Comparison of ENCODE assay signal across 28 cellular contexts in genomic region chr11:106507645-106508306, GRCh38.
"Had no signal": no experiment of that assay in that cellular context is flagged by ENCODE, and none has a peak within 500 bp of the region (broad histone marks: within the 10 kb centered on the region; RNA-seq: fewer than 3 reads in every experiment).

No MANE protein-coding gene starts in this region.

- H3K36me3 ChIP-seq: esophagus squamous epithelium, heart right ventricle, left lung, ovary, spleen, tibial artery had no signal

- FAIRE-seq: endometrium, islet of Langerhans had no signal

- ATAC-seq: effector memory CD8-positive, alpha-beta T cell; heart right ventricle; left cardiac atrium; left lung; naive thymus-derived CD8-positive, alpha-beta T cell; psoas muscle; right cardiac atrium; stimulated activated memory B cell treated with anti-CD40 and anti-IgM and Interleukin-4, amounts not matched to agents 10 μg/mL and 1 μg/mL and 100 μg/mL, for 72 hours; stimulated activated naive CD8-positive, alpha-beta T cell treated with anti-CD3 and anti-CD28 coated beads, Interleukin-15, Interleukin-2, amounts not matched to agents 100 U/mL and 50 U/mL, for 24 hours had no signal

- H3K27ac ChIP-seq: esophagus squamous epithelium, heart right ventricle, left lung, ovary, psoas muscle, skin epidermis, spleen, testis, tibial artery had no signal

- H3K4me1 ChIP-seq: esophagus squamous epithelium, heart right ventricle, left lung, psoas muscle, spleen, tibial artery had no signal

- H3K9me3 ChIP-seq: esophagus squamous epithelium, left lung, ovary, psoas muscle, testis, tibial artery had no signal

- H3K4me3 ChIP-seq: esophagus squamous epithelium, heart right ventricle, left lung, ovary, psoas muscle, skin epidermis, spleen, testis, tibial artery had no signal

- DNase-seq: cortex of kidney; effector memory CD8-positive, alpha-beta T cell; erythroblast; esophagus squamous epithelium; foreskin melanocyte; glutamatergic neuron; heart right ventricle; hippocampal formation; left cardiac atrium; left lung; mesendoderm; midbrain; naive thymus-derived CD8-positive, alpha-beta T cell; nephron progenitor cell; occipital lobe; ovary; psoas muscle; right cardiac atrium; spleen; stimulated activated CD4-positive, alpha-beta T cell treated with anti-CD3 and anti-CD28 coated beads, Interleukin-4, amount 100 ng/mL, for 4 hours; stimulated activated naive CD8-positive, alpha-beta T cell treated with anti-CD3 and anti-CD28 coated beads, Interleukin-15, Interleukin-2, amounts not matched to agents 100 U/mL and 50 U/mL, for 24 hours; substantia nigra; testis; tibial artery had no signal

- H3K27me3 ChIP-seq: esophagus squamous epithelium, heart right ventricle, left lung, ovary, spleen, testis, tibial artery had no signal
